Comparison of ENCODE assay signal across 29 cellular contexts in genomic region chr10:20839910-20840309, GRCh38. TPM values are rescaled to one million over a fixed set of nuclear protein-coding genes. Genes with fewer than 3 reads are reported as not detected.
"Had no signal": no experiment of that assay in that cellular context is flagged by ENCODE, and none has a peak within 500 bp of the region (broad histone marks: within the 10 kb centered on the region; RNA-seq: fewer than 3 reads in every experiment).

No MANE protein-coding gene starts in this region.

- DNase-seq: naive thymus-derived CD8-positive, alpha-beta T cell; nephron progenitor cell; nucleus accumbens; pancreas; retina; right cardiac atrium; spleen; stimulated activated CD4-positive, alpha-beta T cell treated with anti-CD3 and anti-CD28 coated beads, Interleukin-12 subunit alpha, Interleukin-12 subunit beta, amount 100 ng/mL, for 4 hours; stimulated activated CD4-positive, alpha-beta T cell treated with anti-CD3 and anti-CD28 coated beads, Interleukin-1b, Interleukin-23, amount 100 ng/mL, for 48 hours; stimulated activated CD4-positive, alpha-beta T cell treated with anti-CD3 and anti-CD28 coated beads, Interleukin-4, amount 100 ng/mL, for 1 hour; stimulated activated CD4-positive, alpha-beta T cell treated with anti-CD3 and anti-CD28 coated beads, Interleukin-4, amount 100 ng/mL, for 4 hours; stimulated activated CD8-positive, alpha-beta memory T cell treated with anti-CD3 and anti-CD28 coated beads, Interleukin-4, amount 100 ng/mL, for 48 hours; stimulated activated naive CD4-positive, alpha-beta T cell; stimulated activated naive CD8-positive, alpha-beta T cell treated with anti-CD3 and anti-CD28 coated beads, Interleukin-15, amount 100 ng/mL, for 72 hours; stimulated activated naive CD8-positive, alpha-beta T cell treated with anti-CD3 and anti-CD28 coated beads, Interleukin-15, Interleukin-2, amounts not matched to agents 100 U/mL and 50 U/mL, for 24 hours; substantia nigra; testis; tibial artery; transverse colon; upper lobe of right lung; uterus had no signal

- FAIRE-seq: pancreas had no signal

- ATAC-seq: naive thymus-derived CD8-positive, alpha-beta T cell; natural killer cell treated with Interleukin-12 subunit alpha and Interleukin-12 subunit beta and Interleukin-15 and Interleukin-18, amount 100 ng/mL, for 72 hours; pancreas; right cardiac atrium; sciatic nerve; stimulated activated memory B cell treated with anti-CD40 and anti-IgM and Interleukin-4, amounts not matched to agents 10 μg/mL and 1 μg/mL and 100 μg/mL, for 72 hours; stimulated activated naive CD8-positive, alpha-beta T cell treated with anti-CD3 and anti-CD28 coated beads, Interleukin-15, amount 100 ng/mL, for 72 hours; stimulated activated naive CD8-positive, alpha-beta T cell treated with anti-CD3 and anti-CD28 coated beads, Interleukin-15, Interleukin-2, amounts not matched to agents 100 U/mL and 50 U/mL, for 24 hours; upper lobe of right lung had no signal

- H3K27me3 ChIP-seq: neutrophil, pancreas, spleen, suprapubic skin, testis, tibial artery, transverse colon, upper lobe of right lung, uterus had no signal

- H3K4me1 ChIP-seq: pancreas, prostate gland, spleen, suprapubic skin, testis, transverse colon, upper lobe of right lung, uterus had no signal

- H3K9me3 ChIP-seq: neutrophil, pancreas, prostate gland, testis, upper lobe of right lung, uterus had no signal

- H3K36me3 ChIP-seq: neutrophil, prostate gland, spleen, transverse colon, uterus had no signal

- H3K27ac ChIP-seq: neutrophil, pancreas, prostate gland, skin epidermis, spleen, suprapubic skin, testis, tibial artery, transverse colon, upper lobe of right lung, uterus had no signal

- H3K4me3 ChIP-seq: pancreas, prostate gland, skin epidermis, smooth muscle cell, spleen, suprapubic skin, testis, tibial artery, transverse colon, upper lobe of right lung, uterus had no signal

- H3K4me2 ChIP-seq: smooth muscle cell had no signal

RNA-seq across cellular contexts. Expression of gene NEBL, which starts 57.2 kb away (rescaled TPM):
- total RNA-seq: natural killer cell treated with Interleukin-12 subunit alpha and Interleukin-12 subunit beta and Interleukin-15 and Interleukin-18, amount 100 ng/mL, for 72 hours had no signal
- polyA plus RNA-seq: naive thymus-derived CD8-positive, alpha-beta T cell had no signal
